Comparison of ENCODE assay signal across 8 cellular contexts in genomic region chr4:141307241-141307689, GRCh38.
DNase-seq lines count a peak whose midpoint lies in the region; ATAC-seq and TF ChIP-seq lines count a peak whose summit lies in the region.

No MANE protein-coding gene starts in this region.

- peak; percentile 79 for TF ChIP-seq CTCF in RWPE1 (conservative IDR thresholded peaks at IDR 0.05; ENCODE audit: low read depth)
- peak; percentile 54 to 74 (median 64) for TF ChIP-seq CTCF in upper lobe of left lung (IDR thresholded peaks at IDR 0.05)

- H3K9me3 ChIP-seq in upper lobe of left lung: no peaks in the 10 kb centered on the region

- ATAC-seq in GM21717 (IDR thresholded peaks at IDR 0.05; ENCODE audit: unreplicated experiment) (peak; percentile 99), upper lobe of left lung (ENCODE audit: low FRiP score in 2 of 2) (peak; percentile 78 to 85)

- TF ChIP-seq EP300 in Ishikawa (IDR thresholded peaks at IDR 0.05; ENCODE audit: borderline replicate concordance): no peak
- no peak for TF ChIP-seq EP300 in upper lobe of left lung (IDR thresholded peaks at IDR 0.05)

- H3K27ac ChIP-seq in RWPE1 (no peak overlapping the region), upper lobe of left lung (no peak overlapping the region)

- DNase-seq in EL (peak; percentile 65), RWPE1 (ENCODE audit: low spot score) (peak; percentile 52), germinal center (ENCODE audit: low spot score) (peak; percentile 37), posterior cingulate gyrus (peak in 8 of 10 donors; percentile 17 to 77 (median 40)), upper lobe of left lung (peak in 1 of 2 donors; percentile 75)
- DNase-seq in activated effector memory CD4-positive, alpha-beta T cell treated with anti-CD3 and anti-CD28 coated beads, Interleukin-2, amount 50 U/mL, for 16 hours: peak; percentile 76

- TF ChIP-seq POLR2A in upper lobe of left lung (IDR thresholded peaks at IDR 0.05): no peak

- CTCF ChIA-PET in RWPE1 (lab: Yijun Ruan, JAX): interaction anchor here (0.6 to 0.7 kb wide), 3 partner anchors 190 to 1264 kb away, joined by 3 to 6 read pairs (median 3); no protein-coding TSS in a partner anchor

- intact Hi-C loops in posterior cingulate gyrus (cut with DNase I): no loop called here

- POLR2A ChIA-PET in RWPE1 (lab: Yijun Ruan, JAX; ENCODE audit: low non-redundant PET): no interaction called here

- TF ChIP-seq RAD21 in Ishikawa (IDR thresholded peaks at IDR 0.05; ENCODE audit: low read depth): peak; percentile 94

- no peaks in the 10 kb centered on the region for H3K36me3 ChIP-seq in upper lobe of left lung

- no peaks in the 10 kb centered on the region for H3K27me3 ChIP-seq in upper lobe of left lung

- H3K4me3 ChIP-seq in upper lobe of left lung: no peak overlapping the region

- 23 to 32% methylated on average over 5 of the region's 5 CpGs for WGBS in upper lobe of left lung, 2 donors

- peaks cover 0 to 5% (median 0%) of the 10 kb centered on the region in 4 donors for H3K4me1 ChIP-seq in upper lobe of left lung

TF ChIP-seq in Ishikawa, 13 proteins besides CTCF, POLR2A, EP300 and RAD21:
- TF ChIP-seq TCF12 (IDR thresholded peaks at IDR 0.05; ENCODE audit: low read depth): no peak
- TF ChIP-seq CEBPB (IDR thresholded peaks at IDR 0.05): no peak
- TF ChIP-seq CREB1 (IDR thresholded peaks at IDR 0.05; ENCODE audit: low read depth): no peak
- TF ChIP-seq TEAD4 (IDR thresholded peaks at IDR 0.05): no peak
- TF ChIP-seq MAX (IDR thresholded peaks at IDR 0.05): no peak
- TF ChIP-seq ZBTB7A (IDR thresholded peaks at IDR 0.05; ENCODE audit: low read depth): no peak
TF ChIP-seq in Ishikawa: peak in this region for 0.
